In genomic region chr10:123560301-123561144, GRCh38 we compare ENCODE assay signal across 20 cellular contexts.
"Had no signal": no experiment of that assay in that cellular context is flagged by ENCODE, and none has a peak within 500 bp of the region (broad histone marks: within the 10 kb centered on the region; RNA-seq: fewer than 3 reads in every experiment).

No MANE protein-coding gene starts in this region.

- H3K4me1 ChIP-seq: thyroid gland had no signal

- H3K9me3 ChIP-seq: thyroid gland had no signal

- H3K27ac ChIP-seq: thyroid gland had no signal

- DNase-seq: activated B cell treated with CpG ODN at 0.5 μM for 24 hours; activated CD4-positive, alpha-beta T cell treated with anti-CD3 and anti-CD28 coated beads, Interleukin-2, amount 50 U/mL, for 1 hour; activated naive CD4-positive, alpha-beta T cell; activated T-cell treated with anti-CD3 and anti-CD28 coated beads, Interleukin-2, amount 50 U/mL, for 4 hours; foreskin fibroblast; hippocampal formation; kidney; left colon; midbrain; naive thymus-derived CD8-positive, alpha-beta T cell; occipital lobe; posterior cingulate gyrus; right cardiac atrium; stimulated activated CD4-positive, alpha-beta T cell treated with anti-CD3 and anti-CD28 coated beads, Interleukin-2, amount 100 ng/mL, for 48 hours; stimulated activated naive CD8-positive, alpha-beta T cell treated with anti-CD3 and anti-CD28 coated beads, Interleukin-15, amount 100 ng/mL, for 72 hours; T-helper 1 cell; thyroid gland had no signal

- H3K36me3 ChIP-seq: thyroid gland had no signal

- H3K27me3 ChIP-seq: thyroid gland had no signal

- ATAC-seq: activated naive CD4-positive, alpha-beta T cell treated with anti-CD3 and anti-CD28 coated beads, Interleukin-2, amount 50 U/mL, for 72 hours; activated T-cell treated with anti-CD3 and anti-CD28 coated beads, Interleukin-2, amount 50 U/mL, for 4 hours; esophagus mucosa; left colon; naive thymus-derived CD8-positive, alpha-beta T cell; right cardiac atrium; stimulated activated naive CD8-positive, alpha-beta T cell treated with anti-CD3 and anti-CD28 coated beads, Interleukin-15, amount 100 ng/mL, for 72 hours had no signal

- H3K4me3 ChIP-seq: thyroid gland had no signal

- FAIRE-seq: colon, kidney had no signal
